23 cellular contexts compared by ENCODE assay signal in the genomic region with DNA sequence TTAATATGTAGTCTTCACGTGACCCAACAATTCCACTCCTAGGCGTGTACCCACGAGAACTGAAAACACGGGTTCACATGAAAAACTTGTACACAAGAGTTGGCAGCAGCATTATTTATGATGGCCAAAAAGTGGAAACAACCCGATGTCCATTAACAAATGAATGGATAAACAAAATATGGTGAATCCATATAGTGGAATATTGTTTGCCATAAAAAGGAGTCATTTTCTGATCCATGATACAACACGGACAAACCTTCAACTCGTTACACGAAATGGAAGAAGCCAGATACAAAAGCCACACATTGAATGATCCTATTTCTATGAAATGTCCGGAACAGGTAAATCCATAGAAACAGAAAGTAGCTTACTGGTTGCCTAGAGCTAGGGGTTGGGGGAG.
DNase-seq lines count a peak whose midpoint lies in the region; ATAC-seq, FAIRE-seq and TF ChIP-seq lines count a peak whose summit lies in the region.
"Had no signal": no experiment of that assay in that cellular context is flagged by ENCODE, and none has a peak within 500 bp of the region (broad histone marks: within the 10 kb centered on the region; RNA-seq: fewer than 3 reads in every experiment).

No MANE protein-coding gene starts in this region.

- CTCF ChIA-PET in HEK293 (lab: Yijun Ruan, JAX), result no interaction called here

- intact Hi-C loops in sigmoid colon (cut with DNase I), result no loop called here

- POLR2A ChIA-PET in HEK293 (lab: Yijun Ruan, JAX), result no interaction called here

- no peak overlapping the region for H3K27ac ChIP-seq in HEK293 (ENCODE audit: extremely low read depth, low read depth, low read length)
- H3K27ac ChIP-seq in SJSA1, result peak overlapping the region; percentile 7; the same call in 1 of the 2 replicates
- H3K27ac ChIP-seq in sigmoid colon, result no peak overlapping the region
- H3K27ac ChIP-seq: BLaER1 had no signal

- no peak for TF ChIP-seq POLR2A in sigmoid colon (IDR thresholded peaks at IDR 0.05)

- no peak for DNase-seq in SJSA1 (ENCODE audit: low read depth in 1 of 2, low spot score in 2 of 2)
- DNase-seq in urothelium cell line (ENCODE audit: low spot score), result no peak
- no peak for DNase-seq in sigmoid colon
- DNase-seq: 8988T; ACHN; BE2C; C1 segment of cervical spinal cord; CD4-positive, alpha-beta memory T cell; CD4-positive, CD25-positive, alpha-beta regulatory T cell; CD8-positive, alpha-beta memory T cell; COR-L47; DMS79 treated with DMSO at 0.1 percent for 48 hours; GF-D8 had no signal

- no peak for TF ChIP-seq CTCF in HEK293 (tag by site-specific recombination; IDR thresholded peaks at IDR 0.05)
- peak; percentile 93 for TF ChIP-seq CTCF in subcutaneous adipose tissue (IDR thresholded peaks at IDR 0.05; ENCODE audit: low read depth)
- TF ChIP-seq CTCF in sigmoid colon (IDR thresholded peaks at IDR 0.05), result no peak

- H3K9me3 ChIP-seq in HEK293 (ENCODE audit: control insufficient read depth, insufficient read depth, low read depth, low read length), result no peaks in the 10 kb centered on the region
- no peaks in the 10 kb centered on the region for H3K9me3 ChIP-seq in SJSA1 (replicated peaks)
- no peaks in the 10 kb centered on the region for H3K9me3 ChIP-seq in sigmoid colon
- H3K9me3 ChIP-seq: BE2C, BLaER1 had no signal

- FAIRE-seq in urothelium cell line (lab: Jason Lieb, UNC), result peak; percentile 50
- FAIRE-seq: A204.1, D721Med, G401.6, GM12891, GM19239 had no signal

- H3K4me3 ChIP-seq in HEK293 (ENCODE audit: low read depth, low read length) (no peak overlapping the region), SJSA1 (no peak overlapping the region), sigmoid colon (no peak overlapping the region)
- H3K4me3 ChIP-seq: BLaER1 had no signal

- no peak for TF ChIP-seq EP300 in sigmoid colon (IDR thresholded peaks at IDR 0.05)

- H3K36me3 ChIP-seq in HEK293 (ENCODE audit: control insufficient read depth in 2 of 2, insufficient read depth in 1 of 2, low read length in 2 of 2) (peaks cover 0 to under 1% of the 10 kb centered on the region in 2 experiments; a peak in 1 of 3 replicates), SJSA1 (no peaks in the 10 kb centered on the region), sigmoid colon (no peaks in the 10 kb centered on the region)
- H3K36me3 ChIP-seq: BE2C, BLaER1 had no signal

- H3K4me1 ChIP-seq in HEK293 (ENCODE audit: control insufficient read depth, insufficient read depth, low read length), result no peaks in the 10 kb centered on the region
- H3K4me1 ChIP-seq in SJSA1 (replicated peaks), result peaks cover 45% of the 10 kb centered on the region
- H3K4me1 ChIP-seq in sigmoid colon, result no peaks in the 10 kb centered on the region
- H3K4me1 ChIP-seq: BE2C had no signal

- no peaks in the 10 kb centered on the region for H3K27me3 ChIP-seq in SJSA1 (replicated peaks)
- H3K27me3 ChIP-seq in sigmoid colon, result no peaks in the 10 kb centered on the region
- H3K27me3 ChIP-seq: BE2C, BLaER1 had no signal

- ATAC-seq in GM21576 (IDR thresholded peaks at IDR 0.05; ENCODE audit: unreplicated experiment) (no peak), GM21825 (IDR thresholded peaks at IDR 0.05; ENCODE audit: unreplicated experiment) (no peak)

- 81 to 92% methylated on average over 9 of the region's 9 CpGs for WGBS in sigmoid colon, 2 donors

TF ChIP-seq in HEK293, 187 proteins besides CTCF, POLR2A, EP300 and RAD21:
- TF ChIP-seq ZNF140 (tag by site-specific recombination; IDR thresholded peaks at IDR 0.05) (0 out of 2 replicates have a peak, but pooled peaks have one; percentile 43), ZNF292 (tag by site-specific recombination; IDR thresholded peaks at IDR 0.05; ENCODE audit: borderline replicate concordance, low read depth) (no peak), ZNF654 (tag by site-specific recombination; IDR thresholded peaks at IDR 0.05; ENCODE audit: low read depth) (no peak), ZNF133 (tag by site-specific recombination; IDR thresholded peaks at IDR 0.05) (no peak), ZNF184 (tag by site-specific recombination; IDR thresholded peaks at IDR 0.05) (no peak)
- TF ChIP-seq, protein P1, sequence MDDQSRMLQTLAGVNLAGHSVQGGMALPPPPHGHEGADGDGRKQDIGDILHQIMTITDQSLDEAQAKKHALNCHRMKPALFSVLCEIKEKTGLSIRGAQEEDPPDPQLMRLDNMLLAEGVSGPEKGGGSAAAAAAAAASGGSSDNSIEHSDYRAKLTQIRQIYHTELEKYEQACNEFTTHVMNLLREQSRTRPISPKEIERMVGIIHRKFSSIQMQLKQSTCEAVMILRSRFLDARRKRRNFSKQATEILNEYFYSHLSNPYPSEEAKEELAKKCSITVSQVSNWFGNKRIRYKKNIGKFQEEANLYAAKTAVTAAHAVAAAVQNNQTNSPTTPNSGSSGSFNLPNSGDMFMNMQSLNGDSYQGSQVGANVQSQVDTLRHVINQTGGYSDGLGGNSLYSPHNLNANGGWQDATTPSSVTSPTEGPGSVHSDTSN (CRISPR knock-in tag; IDR thresholded peaks at IDR 0.05), result no peak
- TF ChIP-seq, protein P2, sequence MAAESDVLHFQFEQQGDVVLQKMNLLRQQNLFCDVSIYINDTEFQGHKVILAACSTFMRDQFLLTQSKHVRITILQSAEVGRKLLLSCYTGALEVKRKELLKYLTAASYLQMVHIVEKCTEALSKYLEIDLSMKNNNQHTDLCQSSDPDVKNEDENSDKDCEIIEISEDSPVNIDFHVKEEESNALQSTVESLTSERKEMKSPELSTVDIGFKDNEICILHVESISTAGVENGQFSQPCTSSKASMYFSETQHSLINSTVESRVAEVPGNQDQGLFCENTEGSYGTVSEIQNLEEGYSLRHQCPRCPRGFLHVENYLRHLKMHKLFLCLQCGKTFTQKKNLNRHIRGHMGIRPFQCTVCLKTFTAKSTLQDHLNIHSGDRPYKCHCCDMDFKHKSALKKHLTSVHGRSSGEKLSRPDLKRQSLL (tag by site-specific recombination; IDR thresholded peaks at IDR 0.05), result no peak
TF ChIP-seq in HEK293: peak in this region for 1.
